Comparison of ENCODE assay signal across 8 cellular contexts in the genomic region with DNA sequence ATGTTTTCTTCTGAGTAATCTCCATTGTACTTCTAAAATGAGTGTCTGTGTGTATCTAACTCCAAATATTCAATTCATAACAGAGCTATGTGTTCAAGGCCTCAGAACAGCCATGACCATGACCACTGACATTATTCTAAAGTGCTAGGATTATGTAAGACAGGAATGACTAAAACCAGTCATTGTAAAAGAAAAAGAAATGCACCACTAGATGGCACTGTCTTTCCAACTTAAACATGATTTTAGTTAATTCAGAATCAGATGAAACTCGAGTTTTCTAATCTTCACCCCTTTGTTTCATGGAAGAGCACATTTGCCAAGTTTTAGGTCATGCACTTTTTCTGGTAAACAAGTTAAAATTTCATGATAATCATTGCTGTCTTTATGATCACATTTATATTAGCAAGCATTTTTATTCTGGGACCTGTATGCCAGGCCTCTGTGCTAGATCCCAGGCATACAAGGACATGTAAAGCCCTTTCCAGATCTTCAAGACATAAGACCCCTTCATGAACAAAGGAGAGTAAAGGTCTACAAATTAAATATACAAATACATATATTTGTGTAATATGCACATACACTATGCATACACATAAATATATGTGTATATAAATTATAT. TPM values are rescaled to one million over a fixed set of nuclear protein-coding genes. Genes with fewer than 3 reads are reported as not detected.
A peak's percentile ranks its signal among the peaks of the same experiment; 100 is the strongest.
DNase-seq lines count a peak whose midpoint lies in the region; ATAC-seq and TF ChIP-seq lines count a peak whose summit lies in the region.

No MANE protein-coding gene starts in this region.

- H3K27ac Mint-ChIP-seq in memory B cell, result no peak overlapping the region

- ATAC-seq in activated T-cell treated with anti-CD3 and anti-CD28 coated beads, Interleukin-2, amount 50 U/mL, for 4 hours, result peak; percentile 37 to 70
- peak; percentile 66 for ATAC-seq in HG03432 (IDR thresholded peaks at IDR 0.05; ENCODE audit: unreplicated experiment)
- peak; percentile 43 for ATAC-seq in memory B cell (ENCODE audit: low read depth)
- no peak for ATAC-seq in GM21447 (IDR thresholded peaks at IDR 0.05; ENCODE audit: unreplicated experiment)

- no peaks in the 10 kb centered on the region for H3K79me2 ChIP-seq in OCI-LY3 (ENCODE audit: low read length)

- no peak overlapping the region for H3K9ac ChIP-seq in OCI-LY3 (ENCODE audit: low read length)

- no peaks in the 10 kb centered on the region for H3K4me1 ChIP-seq in OCI-LY3 (ENCODE audit: low read length)

- no peaks in the 10 kb centered on the region for H3K9me3 Mint-ChIP-seq in activated T-cell treated with anti-CD3 and anti-CD28 coated beads, Interleukin-2, amount 50 U/mL, for 4 hours
- no peaks in the 10 kb centered on the region for H3K9me3 Mint-ChIP-seq in memory B cell

- H3K4me3 ChIP-seq in OCI-LY3 (ENCODE audit: low read length), result no peak overlapping the region

- no peak overlapping the region for H3K4me2 ChIP-seq in OCI-LY3 (ENCODE audit: low read length)

- H3K4me1 Mint-ChIP-seq in activated T-cell treated with anti-CD3 and anti-CD28 coated beads, Interleukin-2, amount 50 U/mL, for 4 hours (ENCODE audit: low read depth), result peaks cover 5% of the 10 kb centered on the region
- no peaks in the 10 kb centered on the region for H3K4me1 Mint-ChIP-seq in memory B cell

- no peaks in the 10 kb centered on the region for H4K20me1 ChIP-seq in OCI-LY3 (ENCODE audit: insufficient read depth, low read length)

- H3K27me3 ChIP-seq in OCI-LY3 (ENCODE audit: low read depth, low read length), result no peaks in the 10 kb centered on the region

- H3K36me3 Mint-ChIP-seq in activated T-cell treated with anti-CD3 and anti-CD28 coated beads, Interleukin-2, amount 50 U/mL, for 4 hours (ENCODE audit: insufficient read depth), result peaks cover 2% of the 10 kb centered on the region
- H3K36me3 Mint-ChIP-seq in memory B cell, result no peaks in the 10 kb centered on the region

- H3K9me3 ChIP-seq in OCI-LY3 (ENCODE audit: insufficient read depth, low read length), result no peaks in the 10 kb centered on the region

- H3K36me3 ChIP-seq in OCI-LY3 (replicated peaks; ENCODE audit: low read depth, low read length), result no peaks in the 10 kb centered on the region

- H2AFZ ChIP-seq in OCI-LY3 (ENCODE audit: low read depth, low read length), result no peak overlapping the region

- H3K4me3 Mint-ChIP-seq in activated T-cell treated with anti-CD3 and anti-CD28 coated beads, Interleukin-2, amount 50 U/mL, for 4 hours, result no peak overlapping the region
- no peak overlapping the region for H3K4me3 Mint-ChIP-seq in memory B cell

- H3K27ac ChIP-seq in OCI-LY3 (ENCODE audit: low read length), result no peak overlapping the region

- TF ChIP-seq CTCF in OCI-LY3 (IDR thresholded peaks at IDR 0.05; ENCODE audit: low read depth, low read length), result peak; percentile 56

- no peaks in the 10 kb centered on the region for H3K27me3 Mint-ChIP-seq in activated T-cell treated with anti-CD3 and anti-CD28 coated beads, Interleukin-2, amount 50 U/mL, for 4 hours (ENCODE audit: low read depth)
- peaks cover 3% of the 10 kb centered on the region for H3K27me3 Mint-ChIP-seq in memory B cell

- no peak for DNase-seq in activated T-cell treated with anti-CD3 and anti-CD28 coated beads, Interleukin-2, amount 50 U/mL, for 4 hours
- no peak for DNase-seq in activated T-cell treated with anti-CD3 and anti-CD28 coated beads, Interleukin-2, amount 50 U/mL, for 48 hours
- peak; percentile 94 for DNase-seq in dedifferentiated amniotic fluid mesenchymal stem cell (ENCODE audit: extremely low spot score)
- DNase-seq in memory B cell (ENCODE audit: low spot score in 2 of 2), result peak in 1 of 2 donors; percentile 59
- DNase-seq in D341Med (ENCODE audit: low spot score), result no peak

RNA-seq across cellular contexts. Expression of a gene that starts 26.1 kb away (rescaled TPM):
- 10 to 100 TPM; 34.7 to 45.7 (median 44.7) TPM for total RNA-seq in activated T-cell treated with anti-CD3 and anti-CD28 coated beads, Interleukin-2, amount 50 U/mL, for 4 hours
